ENCODE assay signal across 8 cellular contexts in genomic region chr9:137294684-137295312, GRCh38. TPM values are rescaled to one million over a fixed set of nuclear protein-coding genes. Genes with fewer than 3 reads are reported as not detected.
DNase-seq lines count a peak whose midpoint lies in the region; ATAC-seq, FAIRE-seq and TF ChIP-seq lines count a peak whose summit lies in the region.

No MANE protein-coding gene starts in this region.

- no peak overlapping the region for H3K27ac Mint-ChIP-seq in CD4-positive, alpha-beta T cell
- no peak overlapping the region for H3K27ac Mint-ChIP-seq in memory B cell

- TF ChIP-seq CTCF in CD4-positive, alpha-beta T cell (IDR thresholded peaks at IDR 0.05), result no peak
- peak; percentile 2 for TF ChIP-seq CTCF in bronchial epithelial cell (IDR thresholded peaks at IDR 0.05; ENCODE audit: insufficient read depth, low read length, severe bottlenecking)

- peak overlapping the region; percentile 34 for H3K4me3 Mint-ChIP-seq in CD4-positive, alpha-beta T cell
- no peak overlapping the region for H3K4me3 Mint-ChIP-seq in memory B cell

- H3K9me3 ChIP-seq in CD4-positive, alpha-beta T cell (ENCODE audit: control insufficient read depth, low read length), result no peaks in the 10 kb centered on the region

- H3K4me1 Mint-ChIP-seq in CD4-positive, alpha-beta T cell (ENCODE audit: low read depth), result no peaks in the 10 kb centered on the region
- H3K4me1 Mint-ChIP-seq in memory B cell, result peaks cover 9% of the 10 kb centered on the region

- H3K9me3 Mint-ChIP-seq in CD4-positive, alpha-beta T cell, result no peaks in the 10 kb centered on the region
- no peaks in the 10 kb centered on the region for H3K9me3 Mint-ChIP-seq in memory B cell

- H3K27ac ChIP-seq in CD4-positive, alpha-beta T cell (ENCODE audit: low read depth, low read length), result no peak overlapping the region

- DNase-seq in CD4-positive, alpha-beta T cell, result no peak
- DNase-seq in HuH-7 (ENCODE audit: low spot score) (peak; percentile 78), bronchial epithelial cell (ENCODE audit: low read depth) (no peak), memory B cell (ENCODE audit: low spot score in 2 of 2) (no peak), NCI-H226 (no peak), GM03348 (ENCODE audit: low spot score) (no peak), NCI-H2196 treated with DMSO at 0.1 percent for 48 hours (lab: John Stamatoyannopoulos, UW; ENCODE audit: unreplicated experiment) (no peak)
- DNase-seq in activated effector memory CD4-positive, alpha-beta T cell treated with Interleukin-2 at 50 U/mL for 16 hours, result no peak

- peaks cover 39% of the 10 kb centered on the region for H3K27me3 Mint-ChIP-seq in CD4-positive, alpha-beta T cell
- peaks cover 7% of the 10 kb centered on the region for H3K27me3 Mint-ChIP-seq in memory B cell

- H3K36me3 ChIP-seq in bronchial epithelial cell (ENCODE audit: control insufficient read depth, insufficient read depth, low read length), result no peaks in the 10 kb centered on the region

- no peak for FAIRE-seq in bronchial epithelial cell (lab: Jason Lieb, UNC)

- peak; percentile 37 for ATAC-seq in CD4-positive, alpha-beta T cell (ENCODE audit: poor library complexity)
- peak; percentile 11 for ATAC-seq in memory B cell (ENCODE audit: low read depth)

- no peak overlapping the region for H3K4me3 ChIP-seq in bronchial epithelial cell (ENCODE audit: low read depth, low read length)

- peaks cover 60% of the 10 kb centered on the region for H3K27me3 ChIP-seq in CD4-positive, alpha-beta T cell (ENCODE audit: control insufficient read depth, insufficient read depth, low read length)
- H3K27me3 ChIP-seq in bronchial epithelial cell (ENCODE audit: control insufficient read depth, insufficient read depth, low read length), result no peaks in the 10 kb centered on the region

- POLR2A ChIA-PET in CD4-positive, alpha-beta T cell (lab: Charles Lee), result no interaction called here

- intact Hi-C loops in CD4-positive, alpha-beta T cell (cut with DNase I, micrococcal nuclease), result loop anchor here (2.0 to 5.0 kb wide), 3 partner anchors 112 to 232 kb away; no protein-coding TSS in a partner anchor

- CTCF ChIA-PET in CD4-positive, alpha-beta T cell (lab: Charles Lee), result no interaction called here

- no peaks in the 10 kb centered on the region for H3K36me3 Mint-ChIP-seq in CD4-positive, alpha-beta T cell (ENCODE audit: low read depth)
- H3K36me3 Mint-ChIP-seq in memory B cell, result no peaks in the 10 kb centered on the region

RNA-seq across cellular contexts. Expression of gene NRARP, which starts 7.3 kb away (rescaled TPM):
- 1 to 10 TPM in 1 of 2 experiments, under 1 TPM in 1; 0.96 to 1.4 TPM for total RNA-seq in CD4-positive, alpha-beta T cell
- 3.4 and 14.5 TPM in 2 replicates for total RNA-seq in bronchial epithelial cell

RNA-seq across cellular contexts. Expression of gene TOR4A, which starts 17.3 kb away (rescaled TPM):
- under 1 TPM; 0.67 to 0.80 TPM for total RNA-seq in CD4-positive, alpha-beta T cell
- total RNA-seq in bronchial epithelial cell, result 18.7 and 25.0 TPM in 2 replicates

RNA-seq across cellular contexts. Expression of gene NELFB, which starts 39.7 kb away (rescaled TPM):
- total RNA-seq in CD4-positive, alpha-beta T cell, result 10 to 100 TPM; 20.7 to 21.2 TPM
- 59.8 and 67.9 TPM in 2 replicates for total RNA-seq in bronchial epithelial cell

RNA-seq across cellular contexts. Expression of gene STPG3, which starts 43.7 kb away (rescaled TPM):
- not detected for total RNA-seq in CD4-positive, alpha-beta T cell
- total RNA-seq in bronchial epithelial cell, result not detected in 2 replicates

RNA-seq across cellular contexts. Expression of gene TUBB4B, which starts 53.7 kb away (rescaled TPM):
- total RNA-seq in CD4-positive, alpha-beta T cell, result 10 to 100 TPM; 93.8 to 98.2 TPM
- 82.7 and 193 TPM in 2 replicates for total RNA-seq in bronchial epithelial cell

Comparison
In these comparisons a context has a peak if more than half of its experiments do, and no peak if none do; other contexts are left out.
1. RNA of gene TOR4A, which starts 17.3 kb away (total RNA-seq): 18.7 to 25.0 TPM in bronchial epithelial cell; 0.67 to 0.80 TPM in CD4-positive, alpha-beta T cell; every median in the first group is over 10 times any median in the second.